In genomic region chr1:53987880-53988279, GRCh38 we compare ENCODE assay signal across 27 cellular contexts. TPM values are rescaled to one million over a fixed set of nuclear protein-coding genes. Genes with fewer than 3 reads are reported as not detected.
DNase-seq lines count a peak whose midpoint lies in the region; TF ChIP-seq lines count a peak whose summit lies in the region.
"Had no signal": no experiment of that assay in that cellular context is flagged by ENCODE, and none has a peak within 500 bp of the region (broad histone marks: within the 10 kb centered on the region; RNA-seq: fewer than 3 reads in every experiment).

No MANE protein-coding gene starts in this region.

- H3K36me3 ChIP-seq in transverse colon, result no peaks in the 10 kb centered on the region
- H3K36me3 ChIP-seq: cardiac muscle cell had no signal

- no peaks in the 10 kb centered on the region for H3K27me3 ChIP-seq in transverse colon
- H3K27me3 ChIP-seq: cardiac muscle cell had no signal

- intact Hi-C loops in transverse colon (cut with DNase I; ENCODE audit: low total_unique reads), result no loop called here

- no peak for TF ChIP-seq POLR2A in transverse colon (IDR thresholded peaks at IDR 0.05)

- no peak for TF ChIP-seq EP300 in transverse colon (IDR thresholded peaks at IDR 0.05; ENCODE audit: low read depth)

- H3K4me3 ChIP-seq in fibroblast of the aortic adventitia (ENCODE audit: low read depth, low read length) (no peak overlapping the region), transverse colon (no peak overlapping the region)
- H3K4me3 ChIP-seq: cardiac muscle cell, skin epidermis had no signal

- H3K4me1 ChIP-seq in transverse colon, result peaks cover 0 to 3% (median under 1%) of the 10 kb centered on the region in 4 donors

- peak; percentile 20 for DNase-seq in NCI-H2171 treated with DMSO at 0.1 percent for 48 hours (lab: John Stamatoyannopoulos, UW)
- DNase-seq in NCI-H2171 (lab: John Stamatoyannopoulos, UW), result no peak
- peak; percentile 13 for DNase-seq in stimulated activated CD4-positive, alpha-beta T cell treated with anti-CD3 and anti-CD28 coated beads, Interleukin-1b, Interleukin-23, amount 100 ng/mL, for 48 hours
- no peak for DNase-seq in stimulated activated CD4-positive, alpha-beta T cell treated with anti-CD3 and anti-CD28 coated beads, Interleukin-4, amount 100 ng/mL, for 24 hours
- DNase-seq in fibroblast of the aortic adventitia (ENCODE audit: low read depth), result peak; percentile 36
- no peak for DNase-seq in NCI-H82 treated with DMSO at 0.1 percent for 48 hours (lab: John Stamatoyannopoulos, UW; ENCODE audit: unreplicated experiment)
- no peak for DNase-seq in NCI-H446 treated with DMSO at 0.1 percent for 48 hours (lab: John Stamatoyannopoulos, UW)
- DNase-seq in transverse colon, result no peak
- DNase-seq: 8988T; activated CD4-positive, alpha-beta T cell treated with anti-CD3 and anti-CD28 coated beads, Interleukin-2, amount 10 ng/mL, durations not matched to agents 24 days and 14 days; amniotic stem cell; dermis blood vessel endothelial cell; GF-D8; HCEC 1CT; midbrain; NCI-H2029; NCI-H510A; nephron progenitor cell; SHP77; stimulated activated CD4-positive, alpha-beta T cell treated with anti-CD3 and anti-CD28 coated beads, Interleukin-2, amount 100 ng/mL, for 48 hours had no signal

- no peaks in the 10 kb centered on the region for H3K9me3 ChIP-seq in transverse colon

- in situ Hi-C loops in transverse colon (cut with MboI; ENCODE audit: low pct_ligation_motif_present in 1 of 4, low pct_unique_long_range_greater_than_20kb in 1 of 4, low sequenced_read_pairs in 3 of 4), result no loop called here

- TF ChIP-seq CTCF in fibroblast of the aortic adventitia (IDR thresholded peaks at IDR 0.05; ENCODE audit: insufficient read depth, low read length), result no peak
- no peak for TF ChIP-seq CTCF in transverse colon (IDR thresholded peaks at IDR 0.05)

- no peak overlapping the region for H3K27ac ChIP-seq in transverse colon
- H3K27ac ChIP-seq: cardiac muscle cell, skin epidermis had no signal

- 57 to 73% methylated on average over 2 of the region's 2 CpGs for WGBS in transverse colon (ENCODE audit: low coverage in 1 of 2), 2 donors

RNA-seq across cellular contexts. Expression of gene LDLRAD1, which starts 30.1 kb away (rescaled TPM):
- total RNA-seq in fibroblast of the aortic adventitia (ENCODE audit: low replicate concordance), result not detected in 2 replicates
- total RNA-seq in transverse colon, result not detected
- total RNA-seq: activated CD4-positive, alpha-beta T cell treated with anti-CD3 and anti-CD28 coated beads, Interleukin-2, amount 10 ng/mL, durations not matched to agents 24 days and 14 days; activated T-helper 1 cell treated with anti-CD3 and anti-CD28 coated beads, Interleukin-12 subunit alpha, Interleukin-12 subunit beta, Interleukin-2, Interleukin-4 antibody, amounts not matched to agents 30 ng/mL and 10 ng/mL and 1 ng/mL, durations not matched to agents 14 hours and 24 hours and 36 hours; cardiac muscle cell; dermis blood vessel endothelial cell; epithelial cell of proximal tubule; glomerular endothelial cell; subcutaneous adipose tissue; urinary bladder had no signal

RNA-seq across cellular contexts. Expression of gene LRRC42, which starts 41.7 kb away (rescaled TPM):
- total RNA-seq in fibroblast of the aortic adventitia (ENCODE audit: low replicate concordance), result 41.9 and 59.4 TPM in 2 replicates
- 10 to 100 TPM in 3 of 4 donors, 1 to 10 TPM in 1; 4.4 to 24.7 (median 17.5) TPM for total RNA-seq in transverse colon

RNA-seq across cellular contexts. Expression of gene IFT25, which starts 42.4 kb away (rescaled TPM):
- 20.8 and 53.4 TPM in 2 replicates for total RNA-seq in fibroblast of the aortic adventitia (ENCODE audit: low replicate concordance)
- total RNA-seq in transverse colon, result 10 to 100 TPM in 3 of 4 donors, 1 to 10 TPM in 1; 4.2 to 22.5 (median 12.9) TPM

Comparison
In these comparisons a context has a peak if more than half of its experiments do, and no peak if none do; other contexts are left out.
1. DNase-seq: peak in NCI-H2171 treated with DMSO at 0.1 percent for 48 hours (single experiment), stimulated activated CD4-positive, alpha-beta T cell treated with anti-CD3 and anti-CD28 coated beads, Interleukin-1b, Interleukin-23, amount 100 ng/mL, for 48 hours (single experiment) and fibroblast of the aortic adventitia (single experiment); none in NCI-H2171 (single experiment), stimulated activated CD4-positive, alpha-beta T cell treated with anti-CD3 and anti-CD28 coated beads, Interleukin-4, amount 100 ng/mL, for 24 hours (single experiment), NCI-H82 treated with DMSO at 0.1 percent for 48 hours (single experiment), NCI-H446 treated with DMSO at 0.1 percent for 48 hours (single experiment) and transverse colon (single experiment).